Comparison of ENCODE assay signal across 38 cellular contexts in the genomic region with DNA sequence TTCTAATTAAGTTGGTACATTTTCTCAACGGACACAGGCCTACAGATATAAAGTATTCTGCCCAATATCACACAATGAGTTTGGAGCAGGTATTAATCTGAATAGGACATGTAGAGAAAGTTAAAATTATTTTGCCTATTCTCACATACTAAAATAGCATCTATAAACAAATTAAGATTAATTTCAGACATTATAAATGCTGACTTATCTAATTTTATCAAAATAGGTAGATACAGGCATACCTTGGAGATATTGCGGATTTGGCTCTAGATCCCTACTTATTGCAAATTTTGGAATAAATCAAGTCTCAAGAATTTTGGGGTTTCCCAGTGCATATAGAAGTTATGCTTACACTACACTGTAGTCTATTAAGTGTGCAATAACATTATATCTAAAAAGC. TPM values are rescaled to one million over a fixed set of nuclear protein-coding genes. Genes with fewer than 3 reads are reported as not detected.
DNase-seq lines count a peak whose midpoint lies in the region; ATAC-seq, FAIRE-seq and TF ChIP-seq lines count a peak whose summit lies in the region.
"Had no signal": no experiment of that assay in that cellular context is flagged by ENCODE, and none has a peak within 500 bp of the region (broad histone marks: within the 10 kb centered on the region; RNA-seq: fewer than 3 reads in every experiment).

No MANE protein-coding gene starts in this region.

- no peak overlapping the region for H2BK15ac ChIP-seq in IMR-90 (ENCODE audit: low read depth, low read length)

- H3K27me3 ChIP-seq in HepG2 (ENCODE audit: control insufficient read depth in 1 of 2, insufficient read depth in 2 of 2, low read length in 2 of 2) (no peaks in the 10 kb centered on the region), right lobe of liver (no peaks in the 10 kb centered on the region), IMR-90 (ENCODE audit: control insufficient read depth, insufficient read depth, low read length) (no peaks in the 10 kb centered on the region), K562 (ENCODE audit: control insufficient read depth in 2 of 2, insufficient read depth in 2 of 2, low read length in 2 of 2) (no peaks in the 10 kb centered on the region)
- H3K27me3 ChIP-seq: BE2C; BLaER1; BLaER1 treated with 17β-estradiol and CSF1 and Interleukin-3, amounts not matched to agents 10 nM and 100 nM had no signal

- CTCF ChIA-PET in HepG2 (lab: Yijun Ruan, JAX; ENCODE audit: low intra/inter-chr PET ratio, low total read pairs), result no interaction called here
- CTCF ChIA-PET in A549 (lab: Yijun Ruan, JAX), result interaction anchor here (1.1 kb wide), 1 partner anchor 26 kb away, joined by 3 read pairs; no protein-coding TSS in a partner anchor
- CTCF ChIA-PET in IMR-90 (lab: Yijun Ruan, JAX), result no interaction called here
- CTCF ChIA-PET in K562 (lab: Yijun Ruan, JAX; ENCODE audit: low intra/inter-chr PET ratio), result no interaction called here

- intact Hi-C loops in HepG2 (cut with micrococcal nuclease; ENCODE audit: unreplicated experiment) (no loop called here), right lobe of liver (cut with DNase I) (no loop called here), IMR-90 (cut with micrococcal nuclease) (no loop called here), K562 (cut with micrococcal nuclease) (no loop called here)

- no peak overlapping the region for H2AK9ac ChIP-seq in IMR-90 (replicated peaks; ENCODE audit: low read depth, low read length, poor library complexity)

- H3K79me2 ChIP-seq in HepG2 (ENCODE audit: insufficient read depth, low read length), result no peaks in the 10 kb centered on the region
- no peaks in the 10 kb centered on the region for H3K79me2 ChIP-seq in K562 (ENCODE audit: control insufficient read depth, insufficient read depth, low read length)

- H3K4me1 ChIP-seq in HepG2 (ENCODE audit: insufficient read depth, low read length), result no peaks in the 10 kb centered on the region
- no peaks in the 10 kb centered on the region for H3K4me1 ChIP-seq in right lobe of liver
- no peaks in the 10 kb centered on the region for H3K4me1 ChIP-seq in A549
- no peaks in the 10 kb centered on the region for H3K4me1 ChIP-seq in IMR-90 (ENCODE audit: control insufficient read depth, insufficient read depth, low read length)
- no peaks in the 10 kb centered on the region for H3K4me1 ChIP-seq in K562 (replicated peaks in 1 of 2; ENCODE audit: control insufficient read depth in 2 of 2, insufficient read depth in 2 of 2, low read length in 2 of 2)
- H3K4me1 ChIP-seq: BE2C, Caco-2 had no signal

- H3K56ac ChIP-seq in IMR-90 (ENCODE audit: extremely low read depth, insufficient read depth, low read length), result no peak overlapping the region

- no peak for TF ChIP-seq EP300 in HepG2 (IDR thresholded peaks at IDR 0.05; ENCODE audit: low read depth in 2 of 2, low read length in 2 of 2)
- TF ChIP-seq EP300 in HepG2 (CRISPR knock-in tag; IDR thresholded peaks at IDR 0.05; ENCODE audit: borderline replicate concordance), result no peak
- no peak for TF ChIP-seq EP300 in A549 (IDR thresholded peaks at IDR 0.05)
- TF ChIP-seq EP300 in K562 (IDR thresholded peaks at IDR 0.05; ENCODE audit: low read length), result no peak

- H2AFZ ChIP-seq in HepG2 (ENCODE audit: low read length) (no peak overlapping the region), IMR-90 (replicated peaks; ENCODE audit: low read length, poor library complexity) (no peak overlapping the region), K562 (ENCODE audit: low read depth, low read length) (no peak overlapping the region)

- H3K27ac ChIP-seq in HepG2 (ENCODE audit: extremely low read length, insufficient read depth, low read length), result no peak overlapping the region
- no peak overlapping the region for H3K27ac ChIP-seq in right lobe of liver
- H3K27ac ChIP-seq in A549, result no peak overlapping the region
- no peak overlapping the region for H3K27ac ChIP-seq in IMR-90 (ENCODE audit: insufficient read depth, low read length)
- no peak overlapping the region for H3K27ac ChIP-seq in K562 (ENCODE audit: extremely low read depth, low read depth, low read length)
- H3K27ac ChIP-seq: 22Rv1; BLaER1; BLaER1 treated with 17β-estradiol and CSF1 and Interleukin-3, amounts not matched to agents 10 nM and 100 nM; C4-2B had no signal

- TF ChIP-seq RAD21 in HepG2 (CRISPR knock-in tag; IDR thresholded peaks at IDR 0.05), result no peak
- TF ChIP-seq RAD21 in A549 (conservative IDR thresholded peaks at IDR 0.05 in 1 of 2, IDR thresholded peaks at IDR 0.05 in 1 of 2), result no peak
- TF ChIP-seq RAD21 in IMR-90 (IDR thresholded peaks at IDR 0.05; ENCODE audit: low read length), result no peak
- TF ChIP-seq RAD21 in K562 (CRISPR knock-in tag; conservative IDR thresholded peaks at IDR 0.05 in 1 of 2, IDR thresholded peaks at IDR 0.05 in 1 of 2), result no peak

- BruUV-seq in HepG2 (replicated peaks; lab: Mats Ljungman, UMichigan), result no TSS peak
- no TSS peak for BruUV-seq in IMR-90 (replicated peaks; lab: Mats Ljungman, UMichigan)
- BruUV-seq in K562 (replicated peaks; lab: Mats Ljungman, UMichigan), result no TSS peak

- WGBS in HepG2 (ENCODE audit: low lambda C conversion rate), result 30% methylated on average over 2 of the region's 2 CpGs
- 50% methylated on average over 2 of the region's 2 CpGs for WGBS in right lobe of liver (ENCODE audit: insufficient coverage, low coverage, low lambda C conversion rate, missing lambda C conversion rate)
- WGBS in A549 (ENCODE audit: missing lambda C conversion rate), result 43% methylated on average over 2 of the region's 2 CpGs
- WGBS in IMR-90 (ENCODE audit: extremely low coverage in 2 of 2, insufficient read length in 1 of 2), 2 experiments, result no CpG with 5 or more reads among the region's 2 CpGs
- 4% methylated on average over 2 of the region's 2 CpGs for WGBS in K562 (ENCODE audit: insufficient coverage, low coverage, missing lambda C conversion rate)

- H4K91ac ChIP-seq in IMR-90 (ENCODE audit: insufficient read depth, low read depth, low read length), result no peak overlapping the region

- POLR2A ChIA-PET in HepG2 (lab: Yijun Ruan, JAX), result no interaction called here
- POLR2A ChIA-PET in A549 (lab: Yijun Ruan, JAX), result no interaction called here
- POLR2A ChIA-PET in IMR-90 (lab: Charles Lee; ENCODE audit: unreplicated experiment), result no interaction called here
- POLR2A ChIA-PET in K562 (lab: Yijun Ruan, JAX), result no interaction called here

- no peak overlapping the region for H4K5ac ChIP-seq in IMR-90 (ENCODE audit: low read depth, low read length)

- DNase-seq in HepG2 (ENCODE audit: low spot score) (no peak), right lobe of liver (no peak), A549 (ENCODE audit: low read depth in 1 of 2, low spot score in 1 of 2) (no peak), IMR-90 (no peak), K562 (ENCODE audit: extremely low read depth in 1 of 4, low spot score in 3 of 4) (no peak), globus pallidus (ENCODE audit: low spot score) (no peak), GM19239 (ENCODE audit: insufficient read length, low spot score) (no peak), retina (no peak)
- DNase-seq: 8988T; ACHN; AML-193; BE2C; C1 segment of cervical spinal cord; Caco-2; Calu3; CD4-positive, alpha-beta memory T cell; CD4-positive, alpha-beta T cell; CD4-positive, CD25-positive, alpha-beta regulatory T cell; CD8-positive, alpha-beta memory T cell; CD8-positive, alpha-beta T cell; COR-L47; DMS 273 treated with DMSO at 0.1 percent for 48 hours; DMS153; DMS53; DMS79; DMS79 treated with DMSO at 0.1 percent for 48 hours; DND-41; EL had no signal

- no peak overlapping the region for H3K4me2 ChIP-seq in HepG2 (ENCODE audit: low read depth, low read length)
- no peak overlapping the region for H3K4me2 ChIP-seq in A549
- no peak overlapping the region for H3K4me2 ChIP-seq in IMR-90 (ENCODE audit: low read depth, low read length)
- no peak overlapping the region for H3K4me2 ChIP-seq in K562 (ENCODE audit: insufficient read depth, low read length)
- H3K4me2 ChIP-seq: BLaER1; BLaER1 treated with 17β-estradiol and CSF1 and Interleukin-3, amounts not matched to agents 10 nM and 100 nM had no signal

- H2BK20ac ChIP-seq in IMR-90 (ENCODE audit: low read depth, low read length), result no peak overlapping the region

- no peaks in the 10 kb centered on the region for H3K9me3 ChIP-seq in HepG2 (ENCODE audit: low read length)
- no peaks in the 10 kb centered on the region for H3K9me3 ChIP-seq in right lobe of liver
- no peaks in the 10 kb centered on the region for H3K9me3 ChIP-seq in A549
- no peaks in the 10 kb centered on the region for H3K9me3 ChIP-seq in IMR-90 (ENCODE audit: control insufficient read depth, insufficient read depth, low read length)
- H3K9me3 ChIP-seq in K562 (replicated peaks; ENCODE audit: control insufficient read depth, insufficient read depth, low read depth, low read length), result no peaks in the 10 kb centered on the region
- H3K9me3 ChIP-seq: BE2C, BLaER1, Caco-2 had no signal

- H2AK5ac ChIP-seq in IMR-90 (ENCODE audit: low read depth, low read length), result no peak overlapping the region

- dilution Hi-C loops in IMR-90 (cut with HindIII; ENCODE audit: low sequenced_read_pairs, unreplicated experiment), result no loop called here

- no peak for ATAC-seq in HepG2
- ATAC-seq in right lobe of liver, result no peak
- ATAC-seq in A549, result no peak
- no peak for ATAC-seq in IMR-90 (ENCODE audit: low read depth)
- ATAC-seq in K562, result no peak
- ATAC-seq: CD8-positive, alpha-beta T cell had no signal

- H3K79me1 ChIP-seq in IMR-90 (ENCODE audit: low read depth in 1 of 2, low read length in 2 of 2), result no peaks in the 10 kb centered on the region

- no peak overlapping the region for H3K4me3 ChIP-seq in HepG2 (replicated peaks in 1 of 3; ENCODE audit: insufficient read depth in 1 of 3, low read depth in 2 of 3, low read length in 3 of 3)
- no peak overlapping the region for H3K4me3 ChIP-seq in right lobe of liver
- H3K4me3 ChIP-seq in A549, result no peak overlapping the region
- no peak overlapping the region for H3K4me3 ChIP-seq in IMR-90 (ENCODE audit: insufficient read depth, low read depth, low read length)
- H3K4me3 ChIP-seq in K562, result no peak overlapping the region
- H3K4me3 ChIP-seq: BLaER1; BLaER1 treated with 17β-estradiol and CSF1 and Interleukin-3, amounts not matched to agents 10 nM and 100 nM had no signal

- no peak overlapping the region for H4K8ac ChIP-seq in IMR-90 (ENCODE audit: low read depth in 2 of 2, low read length in 2 of 2)

- H3K14ac ChIP-seq in IMR-90 (replicated peaks; ENCODE audit: low read depth, low read length), result no peak overlapping the region

- no peak for TF ChIP-seq POLR2A in HepG2 (IDR thresholded peaks at IDR 0.05; ENCODE audit: insufficient read depth in 1 of 2, low read depth in 2 of 2, low read length in 2 of 2)
- no peak for TF ChIP-seq POLR2A in right lobe of liver (IDR thresholded peaks at IDR 0.05)
- TF ChIP-seq POLR2A in A549 (IDR thresholded peaks at IDR 0.05; ENCODE audit: low read length), result no peak
- TF ChIP-seq POLR2A in IMR-90 (IDR thresholded peaks at IDR 0.05; ENCODE audit: low read depth, low read length), result no peak
- TF ChIP-seq POLR2A in K562 (conservative IDR thresholded peaks at IDR 0.05), result no peak

- H3K23ac ChIP-seq in IMR-90 (ENCODE audit: low read depth, low read length), result no peak overlapping the region

- H2BK120ac ChIP-seq in IMR-90 (ENCODE audit: low read depth, low read length), result no peak overlapping the region

- no peak overlapping the region for H3K18ac ChIP-seq in IMR-90 (ENCODE audit: low read depth, low read length)

- H3K36me3 ChIP-seq in HepG2 (replicated peaks in 1 of 2; ENCODE audit: control insufficient read depth in 1 of 2, insufficient read depth in 2 of 2, low read length in 2 of 2) (no peaks in the 10 kb centered on the region), right lobe of liver (no peaks in the 10 kb centered on the region), IMR-90 (ENCODE audit: control insufficient read depth, insufficient read depth, low read length) (no peaks in the 10 kb centered on the region), K562 (ENCODE audit: control insufficient read depth, insufficient read depth, low read length) (no peaks in the 10 kb centered on the region)
- H3K36me3 ChIP-seq: BE2C; BLaER1; BLaER1 treated with 17β-estradiol and CSF1 and Interleukin-3, amounts not matched to agents 10 nM and 100 nM had no signal

- in situ Hi-C loops in HepG2 (cut with HindIII; ENCODE audit: extremely low pct_ligation_motif_present, low pct_unique_long_range_greater_than_20kb), result no loop called here
- in situ Hi-C loops in IMR-90 (cut with MboI; ENCODE audit: low sequenced_read_pairs), result loop anchor here (10.0 kb wide), 1 partner anchor 445 kb away; no protein-coding TSS in a partner anchor
- in situ Hi-C loops in K562 (cut with MboI), result no loop called here

- no peak overlapping the region for H3K9ac ChIP-seq in HepG2 (ENCODE audit: insufficient read depth, low read depth, low read length)
- no peak overlapping the region for H3K9ac ChIP-seq in IMR-90 (ENCODE audit: low read depth, low read length)
- H3K9ac ChIP-seq in K562 (ENCODE audit: insufficient read depth in 1 of 2, low read depth in 2 of 2, low read length in 2 of 2), result no peak overlapping the region
- H3K9ac ChIP-seq: BLaER1; BLaER1 treated with 17β-estradiol and CSF1 and Interleukin-3, amounts not matched to agents 10 nM and 100 nM had no signal

- H2BK5ac ChIP-seq in IMR-90 (ENCODE audit: low read depth, low read length, poor library complexity, severe bottlenecking), result no peak overlapping the region

- H3K9me1 ChIP-seq in IMR-90 (ENCODE audit: insufficient read depth, low read length) (no peaks in the 10 kb centered on the region), K562 (ENCODE audit: control insufficient read depth, insufficient read depth, low read length) (no peaks in the 10 kb centered on the region)

- TF ChIP-seq CTCF in HepG2 (CRISPR knock-in tag; IDR thresholded peaks at IDR 0.05), result no peak
- no peak for TF ChIP-seq CTCF in right lobe of liver (IDR thresholded peaks at IDR 0.05)
- no peak for TF ChIP-seq CTCF in A549 (IDR thresholded peaks at IDR 0.05)
- no peak for TF ChIP-seq CTCF in IMR-90 (conservative IDR thresholded peaks at IDR 0.05; ENCODE audit: low read depth, low read length)
- TF ChIP-seq CTCF in K562 (IDR thresholded peaks at IDR 0.05 in 2 of 3, conservative IDR thresholded peaks at IDR 0.05 in 1 of 3; ENCODE audit: insufficient read depth in 2 of 3, low read depth in 1 of 3, low read length in 3 of 3), result no peak

- no peak overlapping the region for H3K4ac ChIP-seq in IMR-90 (ENCODE audit: low read depth, low read length)

- H4K20me1 ChIP-seq in HepG2 (ENCODE audit: insufficient read depth, low read length) (no peaks in the 10 kb centered on the region), IMR-90 (ENCODE audit: insufficient read depth, low read length) (no peaks in the 10 kb centered on the region), K562 (replicated peaks; ENCODE audit: control insufficient read depth, insufficient read depth, low read length) (no peaks in the 10 kb centered on the region)
- H4K20me1 ChIP-seq: BLaER1; BLaER1 treated with 17β-estradiol and CSF1 and Interleukin-3, amounts not matched to agents 10 nM and 100 nM had no signal

- FAIRE-seq in HepG2 (lab: Jason Lieb, UNC), result no peak
- no peak for FAIRE-seq in A549 (lab: Jason Lieb, UNC)
- FAIRE-seq in K562 (lab: Jason Lieb, UNC), result no peak
- no peak for FAIRE-seq in GM19239 (lab: Jason Lieb, UNC)
- FAIRE-seq: A204.1, D721Med had no signal

RNA-seq across cellular contexts. Expression of gene GRIP1, which starts 41.0 kb away (rescaled TPM):
- total RNA-seq in HepG2 (2016; rRNA removed; fragmentation: Illumina TruSeq; extraction: Trizol) (not detected in 2 replicates), right lobe of liver (under 1 TPM in 3 of 6 experiments, not detected in 3; 0.22 to 0.78 (median 0.26) TPM), IMR-90 (2012; rRNA removed) (under 0.01 TPM in 2 replicates), K562 (2014; rRNA removed) (0.82 and 1.4 TPM in 2 replicates), K562 (2014; rRNA removed; fragmentation: Illumina TruSeq; extraction: Trizol) (0.54 and 1.2 TPM in 2 replicates), K562 (2015; rRNA removed; fragmentation: Illumina TruSeq; extraction: Trizol) (0.62 and 1.9 TPM in 2 replicates), K562 (2021) (0.75 and 1.1 TPM in 2 replicates)
- not detected in 2 replicates for total RNA-seq in HepG2 (2016; cell fraction: cytosol; rRNA removed; fragmentation: Illumina TruSeq; extraction: Trizol; ENCODE audit: low read depth)
- not detected in 2 replicates for total RNA-seq in HepG2 (2016; cell fraction: insoluble cytoplasmic fraction; rRNA removed; fragmentation: Illumina TruSeq; extraction: Trizol)
- not detected in 2 replicates for total RNA-seq in HepG2 (2016; cell fraction: membrane; rRNA removed; fragmentation: Illumina TruSeq; extraction: Trizol)
- 0.31 TPM in 1 of 2 replicates, not detected in the other for total RNA-seq in HepG2 (2016; cell fraction: nucleus; rRNA removed; fragmentation: Illumina TruSeq; extraction: Trizol)
- polyA plus RNA-seq in HepG2 (2011; rRNA removed) (0.08 TPM in 1 of 2 replicates, not detected in the other), A549 (2011; rRNA removed) (4.6 and 5.5 TPM in 2 replicates), A549 (2017; fragmentation: RNase III; extraction: RNeasy Plus Mini Kit Qiagen cat#74134 plus additional on column Dnase treatment) (1.6 to 5.8 TPM (median 2.3 TPM) in 3 replicates), IMR-90 (2012; rRNA removed) (0.07 and 0.17 TPM in 2 replicates), K562 (2011; rRNA removed) (0.11 and 0.45 TPM in 2 replicates), K562 (2014; fragmentation: Illumina TruSeq; extraction: Trizol) (0.28 and 1.6 TPM in 2 replicates), K562 (2014; fragmentation: Nextera tagmentation; extraction: Ambion mirVana) (under 1 TPM; 0.31 to 0.41 TPM), K562 (2014; rRNA removed) (0.36 and 0.67 TPM in 2 replicates)
- polyA plus RNA-seq in HepG2 (2011; cell fraction: cytosol; rRNA removed), result not detected in 2 replicates
- polyA plus RNA-seq in HepG2 (2011; cell fraction: nucleus; rRNA removed), result 0.11 and 0.47 TPM in 2 replicates
- polyA plus RNA-seq in HepG2 (2012), result not detected in 2 replicates
- polyA plus RNA-seq in HepG2 (2016; cell fraction: cytosol; fragmentation: Illumina TruSeq; extraction: Trizol; ENCODE audit: low read depth), result not detected in 2 replicates
- polyA plus RNA-seq in HepG2 (2016; cell fraction: insoluble cytoplasmic fraction; fragmentation: Illumina TruSeq; extraction: Trizol; ENCODE audit: low read depth), result not detected in 2 replicates
- polyA plus RNA-seq in HepG2 (2016; cell fraction: membrane; fragmentation: Illumina TruSeq; extraction: Trizol; ENCODE audit: low read depth), result not detected in 2 replicates
- polyA plus RNA-seq in HepG2 (2016; cell fraction: nucleus; fragmentation: Illumina TruSeq; extraction: Trizol; ENCODE audit: insufficient read depth, low read depth), result not detected in 2 replicates
- polyA minus RNA-seq in HepG2 (2011; rRNA and poly(A)+ RNA removed; ENCODE audit: low replicate concordance), result not detected in 2 replicates
- polyA minus RNA-seq in HepG2 (2011; cell fraction: cytosol; rRNA and poly(A)+ RNA removed), result not detected in 2 replicates
- not detected in 2 replicates for polyA minus RNA-seq in HepG2 (2011; cell fraction: nucleus; rRNA and poly(A)+ RNA removed)
- 1.4 and 1.8 TPM in 2 replicates for polyA plus RNA-seq in A549 (2012; cell fraction: cytosol; rRNA removed)
- 1.2 and 2.6 TPM in 2 replicates for polyA plus RNA-seq in A549 (2012; cell fraction: nucleus; rRNA removed)
- 12.9 and 13.1 TPM in 2 replicates for polyA minus RNA-seq in A549 (2011; rRNA and poly(A)+ RNA removed)
- 0.01 TPM in 1 of 2 replicates, not detected in the other for polyA plus RNA-seq in IMR-90 (2012; cell fraction: cytosol; rRNA removed)
- polyA plus RNA-seq in IMR-90 (2012; cell fraction: nucleus; rRNA removed; ENCODE audit: low replicate concordance), result 0.10 TPM in 1 of 2 replicates, not detected in the other
- 2.1 and 5.4 TPM in 2 replicates for total RNA-seq in K562 (2011; cell fraction: chromatin; rRNA removed; ENCODE audit: low replicate concordance)
- 1.3 and 1.7 TPM in 2 replicates for total RNA-seq in K562 (2011; cell fraction: nucleolus; rRNA removed)
- total RNA-seq in K562 (2011; cell fraction: nucleoplasm; rRNA removed), result 1.6 and 2.0 TPM in 2 replicates
- polyA plus RNA-seq in K562 (2011; cell fraction: cytosol; rRNA removed), result 0.13 TPM in 1 of 2 replicates, not detected in the other
- 0.04 and 0.18 TPM in 2 replicates for polyA plus RNA-seq in K562 (2011; cell fraction: nucleus; rRNA removed)
- polyA plus RNA-seq in K562 (2012), result 0.17 and 0.25 TPM in 2 replicates
- 2.5 TPM in 1 of 2 replicates, not detected in the other for polyA minus RNA-seq in K562 (2011; rRNA and poly(A)+ RNA removed)
- not detected in 2 replicates for polyA minus RNA-seq in K562 (2011; cell fraction: cytosol; rRNA and poly(A)+ RNA removed)
- polyA minus RNA-seq in K562 (2011; cell fraction: nucleus; rRNA and poly(A)+ RNA removed), result 0.40 TPM in 1 of 2 replicates, not detected in the other
- total RNA-seq: A172, B cell had no signal
- polyA plus RNA-seq: AG04450, CD14-positive monocyte had no signal

Comparison
In these comparisons a context has a peak if more than half of its experiments do, and no peak if none do; other contexts are left out.
1. Of the 241 proteins assayed by ChIP-seq in both HepG2 and K562: peak only in HepG2: MAFF and MAFK; only in K562: none; in both: none; in neither: 239.